Comparison of ENCODE assay signal across 11 cellular contexts in genomic region chr1:167182571-167183320, GRCh38.
"Had no signal": no experiment of that assay in that cellular context is flagged by ENCODE, and none has a peak within 500 bp of the region (broad histone marks: within the 10 kb centered on the region; RNA-seq: fewer than 3 reads in every experiment).

No MANE protein-coding gene starts in this region.

- DNase-seq: GM23248, GOT3, H7, H9, HCEC 1CT, HFFc6 had no signal

- H3K4me1 ChIP-seq: HAP-1 had no signal

- ATAC-seq: GM23338, HCT116 had no signal

- H3K27ac Mint-ChIP-seq: GM23338, H9, HFFc6 had no signal

- H3K36me3 ChIP-seq: HAP-1 had no signal

- H3K4me1 Mint-ChIP-seq: GM23338, H9 had no signal

- H3K9me3 Mint-ChIP-seq: GM23338, HFFc6 had no signal

- FAIRE-seq: H1, H54 had no signal

- H3K4me3 Mint-ChIP-seq: GM23338, H9, HFFc6 had no signal

- H3K9me3 ChIP-seq: HAP-1 had no signal

- H3K9ac ChIP-seq: GM23248 had no signal

- H2AFZ ChIP-seq: GM23248, GM23338 had no signal

- H3K4me3 ChIP-seq: GM23248, GM23338, HAP-1 had no signal

- H3K27ac ChIP-seq: GM23248 had no signal

- H3K4me2 ChIP-seq: GM23338 had no signal
